Comparison of ENCODE assay signal across 23 cellular contexts in the genomic region with DNA sequence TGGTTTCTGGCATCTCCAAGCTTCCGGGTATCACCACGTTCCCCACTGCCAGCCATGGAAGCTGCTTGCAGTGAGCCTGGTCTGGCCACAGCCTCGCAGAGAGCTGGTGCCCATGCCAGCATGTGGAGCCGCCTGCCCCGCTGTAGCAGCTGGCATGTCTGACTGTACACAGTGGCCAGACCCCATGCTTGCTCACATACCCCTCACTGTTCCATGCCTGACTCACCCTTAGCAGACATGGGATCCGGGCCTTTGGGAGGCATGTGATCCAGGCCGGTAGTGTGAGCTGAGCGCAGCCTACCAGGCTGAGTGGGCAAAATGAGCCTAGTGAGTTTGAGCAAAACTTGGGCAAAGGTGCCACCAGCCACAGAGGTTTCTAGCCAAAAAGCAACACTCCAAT.
"Had no signal": no experiment of that assay in that cellular context is flagged by ENCODE, and none has a peak within 500 bp of the region (broad histone marks: within the 10 kb centered on the region; RNA-seq: fewer than 3 reads in every experiment).

No MANE protein-coding gene starts in this region.

- H3K27ac ChIP-seq: epithelial cell of prostate, left lung, neural progenitor cell, thyroid gland had no signal

- H3K4me1 ChIP-seq: left lung, neural progenitor cell, thyroid gland had no signal

- H3K4me2 ChIP-seq: neural progenitor cell had no signal

- H3K4me3 Mint-ChIP-seq: activated CD4-positive, alpha-beta T cell treated with anti-CD3 and anti-CD28 coated beads, Interleukin-2, amount 10 ng/mL, durations not matched to agents 7 days and 5 days; activated CD8-positive, alpha-beta memory T cell treated with anti-CD3 and anti-CD28 coated beads, Interleukin-2, amount 10 ng/mL, durations not matched to agents 7 days and 5 days; activated CD8-positive, alpha-beta T cell treated with anti-CD3 and anti-CD28 coated beads for 36 hours; activated naive CD4-positive, alpha-beta T cell treated with anti-CD3 and anti-CD28 coated beads, Interleukin-2, amount 10 ng/mL, durations not matched to agents 7 days and 5 days; endodermal cell; naive thymus-derived CD8-positive, alpha-beta T cell; neural progenitor cell; T-helper 1 cell treated with Interleukin-12 subunit alpha and Interleukin-12 subunit beta and Interleukin-4 antibody, amounts not matched to agents 30 μg/mL and 1 μg/mL, for 36 hours had no signal

- H3K27me3 Mint-ChIP-seq: activated CD8-positive, alpha-beta T cell treated with anti-CD3 and anti-CD28 coated beads for 36 hours; activated naive CD4-positive, alpha-beta T cell treated with anti-CD3 and anti-CD28 coated beads, Interleukin-2, amount 10 ng/mL, durations not matched to agents 7 days and 5 days; progenitor cell of endocrine pancreas had no signal

- H2AFZ ChIP-seq: neural progenitor cell had no signal

- H3K36me3 ChIP-seq: left lung, neural progenitor cell, thyroid gland had no signal

- H3K27me3 ChIP-seq: left lung, neural progenitor cell, thyroid gland had no signal

- DNase-seq: activated CD4-positive, alpha-beta T cell treated with anti-CD3 and anti-CD28 coated beads, Interleukin-2, amount 10 ng/mL, durations not matched to agents 7 days and 5 days; activated CD4-positive, CD25-positive, alpha-beta regulatory T cell; activated CD8-positive, alpha-beta memory T cell treated with anti-CD3 and anti-CD28 coated beads, Interleukin-2, amount 10 ng/mL, durations not matched to agents 7 days and 5 days; activated CD8-positive, alpha-beta T cell treated with anti-CD3 and anti-CD28 coated beads for 36 hours; activated effector memory CD4-positive, alpha-beta T cell treated with anti-CD3 and anti-CD28 coated beads, Interleukin-2, amount 50 U/mL, for 16 hours; activated naive CD4-positive, alpha-beta T cell treated with anti-CD3 and anti-CD28 coated beads, Interleukin-2, amount 10 ng/mL, durations not matched to agents 7 days and 5 days; activated T-cell treated with anti-CD3 and anti-CD28 coated beads for 4 hours; amygdala; cortex of kidney; endodermal cell; hippocampal formation; kidney glomerular epithelial cell; left lung; naive thymus-derived CD8-positive, alpha-beta T cell; stimulated activated CD4-positive, alpha-beta T cell treated with anti-CD3 and anti-CD28 coated beads, Interleukin-4, amount 100 ng/mL, for 24 hours; stimulated activated naive CD8-positive, alpha-beta T cell treated with anti-CD3 and anti-CD28 coated beads, Interleukin-15, Interleukin-2, amounts not matched to agents 100 U/mL and 50 U/mL, for 24 hours; T1000; thyroid gland had no signal

- H3K36me3 Mint-ChIP-seq: activated naive CD4-positive, alpha-beta T cell treated with anti-CD3 and anti-CD28 coated beads, Interleukin-2, amount 10 ng/mL, durations not matched to agents 7 days and 5 days; neural progenitor cell had no signal

- H3K4me3 ChIP-seq: left lung, lung, neural progenitor cell, thyroid gland had no signal

- H3K27ac Mint-ChIP-seq: activated CD4-positive, alpha-beta T cell treated with anti-CD3 and anti-CD28 coated beads, Interleukin-2, amount 10 ng/mL, durations not matched to agents 7 days and 5 days; activated CD8-positive, alpha-beta memory T cell treated with anti-CD3 and anti-CD28 coated beads, Interleukin-2, amount 10 ng/mL, durations not matched to agents 7 days and 5 days; activated CD8-positive, alpha-beta T cell treated with anti-CD3 and anti-CD28 coated beads for 36 hours; activated naive CD4-positive, alpha-beta T cell treated with anti-CD3 and anti-CD28 coated beads, Interleukin-2, amount 10 ng/mL, durations not matched to agents 7 days and 5 days; endodermal cell; naive thymus-derived CD8-positive, alpha-beta T cell; neural progenitor cell; progenitor cell of endocrine pancreas; T-helper 1 cell treated with Interleukin-12 subunit alpha and Interleukin-12 subunit beta and Interleukin-4 antibody, amounts not matched to agents 30 μg/mL and 1 μg/mL, for 36 hours had no signal

- H3K9me3 ChIP-seq: thyroid gland had no signal

- H3K9ac ChIP-seq: neural progenitor cell had no signal

- ATAC-seq: activated CD8-positive, alpha-beta memory T cell treated with anti-CD3 and anti-CD28 coated beads, Interleukin-2, amount 10 ng/mL, durations not matched to agents 7 days and 5 days; activated CD8-positive, alpha-beta T cell treated with anti-CD3 and anti-CD28 coated beads for 36 hours; left lung; naive thymus-derived CD8-positive, alpha-beta T cell; stimulated activated naive CD8-positive, alpha-beta T cell treated with anti-CD3 and anti-CD28 coated beads, Interleukin-15, Interleukin-2, amounts not matched to agents 100 U/mL and 50 U/mL, for 24 hours had no signal

- H3K4me1 Mint-ChIP-seq: endodermal cell, neural progenitor cell had no signal
